ENCODE assay signal across 18 cellular contexts in the genomic region with DNA sequence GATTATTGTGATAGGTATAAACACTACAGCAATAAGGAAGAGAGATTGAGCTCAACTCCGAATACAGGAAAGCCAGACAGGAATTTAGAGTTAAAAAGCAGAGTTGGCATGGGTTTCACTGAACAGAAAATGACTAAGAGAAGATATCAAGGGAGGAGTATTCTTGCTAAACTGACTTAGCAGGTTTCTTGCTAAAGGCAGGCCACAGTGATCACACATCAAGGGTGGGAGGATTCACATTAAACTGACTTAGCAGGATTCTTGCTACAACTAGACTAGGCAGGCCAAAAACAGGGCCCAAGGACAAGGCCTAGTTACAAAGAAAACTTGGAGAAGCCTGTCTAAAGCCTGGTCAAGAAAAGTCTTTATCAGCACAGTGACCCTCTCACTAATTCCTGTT.
DNase-seq lines count a peak whose midpoint lies in the region; ATAC-seq and TF ChIP-seq lines count a peak whose summit lies in the region.
"Had no signal": no experiment of that assay in that cellular context is flagged by ENCODE, and none has a peak within 500 bp of the region (broad histone marks: within the 10 kb centered on the region; RNA-seq: fewer than 3 reads in every experiment).

No MANE protein-coding gene starts in this region.

- WGBS in mesenchymal stem cell: 63% methylated on average over 1 of the region's 1 CpG
- 0% methylated on average over 1 of the region's 1 CpG for WGBS in SK-N-SH (ENCODE audit: low lambda C conversion rate)

- H3K4me3 ChIP-seq in PC-3 (ENCODE audit: low read length) (no peak overlapping the region), mesenchymal stem cell (ENCODE audit: insufficient read depth in 1 of 2, low read depth in 1 of 2, low read length in 2 of 2) (no peak overlapping the region), SK-N-SH (ENCODE audit: low read depth in 2 of 2, low read length in 1 of 2) (no peak overlapping the region)
- H3K4me3 ChIP-seq: A549 had no signal

- peak overlapping the region; percentile 25 for H2BK5ac ChIP-seq in mesenchymal stem cell (ENCODE audit: low read depth, low read length, poor library complexity, severe bottlenecking)

- H3F3A ChIP-seq in PC-3 (ENCODE audit: low read length, unreplicated experiment) (no peaks in the 10 kb centered on the region), SK-N-SH (replicated peaks; ENCODE audit: insufficient read depth) (no peaks in the 10 kb centered on the region)

- H3K9me2 ChIP-seq in PC-3 (replicated peaks; ENCODE audit: low read length) (no peaks in the 10 kb centered on the region), SK-N-SH (no peaks in the 10 kb centered on the region)

- H3K23ac ChIP-seq in mesenchymal stem cell (ENCODE audit: low read length in 2 of 2): no peak overlapping the region

- no peaks in the 10 kb centered on the region for H3K79me1 ChIP-seq in mesenchymal stem cell (replicated peaks; ENCODE audit: low read length, poor library complexity, severe bottlenecking)

- no peak for TF ChIP-seq RAD21 in SK-N-SH (IDR thresholded peaks at IDR 0.05; ENCODE audit: low read length)

- H3K27ac ChIP-seq in PC-3 (ENCODE audit: low read length) (no peak overlapping the region), epithelial cell of prostate (peak overlapping the region; percentile 31), mesenchymal stem cell (ENCODE audit: low read length, poor library complexity, severe bottlenecking) (no peak overlapping the region), SK-N-SH (ENCODE audit: low read depth in 2 of 2, low read length in 1 of 2) (no peak overlapping the region)
- H3K27ac ChIP-seq: A549 had no signal

- H4K91ac ChIP-seq in mesenchymal stem cell (ENCODE audit: low read length): no peak overlapping the region

- POLR2A ChIA-PET in PC-3 (lab: Charles Lee; ENCODE audit: unreplicated experiment): no interaction called here
- POLR2A ChIA-PET in SK-N-SH (lab: Yijun Ruan, JAX): no interaction called here

- H3K4me2 ChIP-seq in PC-3 (ENCODE audit: low read length) (no peak overlapping the region), mesenchymal stem cell (ENCODE audit: low read length, poor library complexity, severe bottlenecking) (no peak overlapping the region), SK-N-SH (no peak overlapping the region)
- H3K4me2 ChIP-seq: A549 had no signal

- TF ChIP-seq CTCF in PC-3 (conservative IDR thresholded peaks at IDR 0.05; ENCODE audit: low read depth, low read length): no peak
- no peak for TF ChIP-seq CTCF in SK-N-SH (IDR thresholded peaks at IDR 0.05)

- H3K79me2 ChIP-seq in PC-3 (ENCODE audit: low read length) (no peaks in the 10 kb centered on the region), SK-N-SH (ENCODE audit: insufficient read depth) (no peaks in the 10 kb centered on the region)

- no peaks in the 10 kb centered on the region for H3K4me1 ChIP-seq in PC-3 (ENCODE audit: insufficient read depth, low read length)
- no peaks in the 10 kb centered on the region for H3K4me1 ChIP-seq in mesenchymal stem cell (ENCODE audit: control insufficient read depth, insufficient read depth, low read depth, low read length)
- no peaks in the 10 kb centered on the region for H3K4me1 ChIP-seq in SK-N-SH (ENCODE audit: control insufficient read depth in 1 of 2, insufficient read depth in 2 of 2, low read depth in 1 of 2, low read length in 1 of 2)
- H3K4me1 ChIP-seq: A549 had no signal

- no peak overlapping the region for H2BK120ac ChIP-seq in mesenchymal stem cell (ENCODE audit: low read depth, low read length)

- CTCF ChIA-PET in PC-3 (lab: Charles Lee) (no interaction called here), SK-N-SH (lab: Yijun Ruan, JAX) (no interaction called here)

- H4K20me1 ChIP-seq in PC-3 (ENCODE audit: low read length): no peaks in the 10 kb centered on the region
- H4K20me1 ChIP-seq in SK-N-SH (ENCODE audit: insufficient read depth): no peaks in the 10 kb centered on the region

- H2AFZ ChIP-seq in PC-3 (ENCODE audit: low read length): no peak overlapping the region
- no peak overlapping the region for H2AFZ ChIP-seq in mesenchymal stem cell (ENCODE audit: low read depth, low read length)
- H2AFZ ChIP-seq in SK-N-SH (ENCODE audit: low read depth): no peak overlapping the region

- H3K9ac ChIP-seq in PC-3 (ENCODE audit: low read length) (no peak overlapping the region), mesenchymal stem cell (ENCODE audit: low read length) (no peak overlapping the region), SK-N-SH (no peak overlapping the region)

- H3K27me3 ChIP-seq in PC-3 (ENCODE audit: low read length): no peaks in the 10 kb centered on the region
- H3K27me3 ChIP-seq in mesenchymal stem cell (ENCODE audit: control insufficient read depth in 1 of 2, insufficient read depth in 1 of 2, low read length in 2 of 2): no peaks in the 10 kb centered on the region
- no peaks in the 10 kb centered on the region; the same call in 1 of the 2 replicates for H3K27me3 ChIP-seq in SK-N-SH (ENCODE audit: insufficient read depth)

- H3K36me3 ChIP-seq in PC-3 (ENCODE audit: low read depth, low read length): no peaks in the 10 kb centered on the region
- H3K36me3 ChIP-seq in mesenchymal stem cell (ENCODE audit: control insufficient read depth in 1 of 2, insufficient read depth in 2 of 2, low read depth in 1 of 2, low read length in 2 of 2): no peaks in the 10 kb centered on the region
- H3K36me3 ChIP-seq in SK-N-SH (replicated peaks in 1 of 2; ENCODE audit: control insufficient read depth in 1 of 2, insufficient read depth in 2 of 2, low read length in 1 of 2): no peaks in the 10 kb centered on the region

- intact Hi-C loops in PC-3 (cut with micrococcal nuclease): no loop called here

- H2BK12ac ChIP-seq in mesenchymal stem cell (ENCODE audit: low read length in 2 of 2): no peak overlapping the region

- no peak for TF ChIP-seq EP300 in SK-N-SH (IDR thresholded peaks at IDR 0.05; ENCODE audit: borderline replicate concordance in 1 of 2, low read depth in 1 of 2, low read length in 1 of 2)

- H3K18ac ChIP-seq in mesenchymal stem cell (ENCODE audit: low read depth in 1 of 2, low read length in 2 of 2): no peak overlapping the region

- no peak overlapping the region for H3K14ac ChIP-seq in mesenchymal stem cell (ENCODE audit: low read length in 2 of 2)

- DNase-seq in ELF-1 (ENCODE audit: low read depth, low spot score): peak; percentile 13
- DNase-seq in PC-3: peak; percentile 3
- DNase-seq in epithelial cell of prostate (ENCODE audit: low read depth, low spot score): peak; percentile 34
- DNase-seq in mesenchymal stem cell: no peak
- no peak for DNase-seq in NCI-H1092 (lab: John Stamatoyannopoulos, UW)
- DNase-seq in SK-N-SH: no peak
- DNase-seq in T-helper 9 cell: no peak
- DNase-seq: C1 segment of cervical spinal cord; IMR-90; Kasumi-1; NCI-H1105 treated with DMSO at 0.1 percent for 48 hours; NCI-H187; NCI-H345; NCI-H69; NK-92 treated with Interleukin-12 subunit alpha and Interleukin-12 subunit beta, amount 100 ng/mL, for 24 hours; RPMI8226 had no signal

- no peak overlapping the region for H2AK5ac ChIP-seq in mesenchymal stem cell (ENCODE audit: low read length, severe bottlenecking)

- no TSS peak for BruUV-seq in PC-3 (replicated peaks; lab: Mats Ljungman, UMichigan)

- H3K9me3 ChIP-seq in PC-3 (ENCODE audit: low read length) (no peaks in the 10 kb centered on the region), mesenchymal stem cell (ENCODE audit: control insufficient read depth, low read length) (no peaks in the 10 kb centered on the region), SK-N-SH (0 out of 2 replicates have a peak, but pooled peaks cover 5% of the 10 kb centered on the region)
- H3K9me3 ChIP-seq: A549 had no signal

- H4K8ac ChIP-seq in mesenchymal stem cell (ENCODE audit: low read length): no peak overlapping the region

- ATAC-seq in PC-3 (no peak), GM19328 (IDR thresholded peaks at IDR 0.05; ENCODE audit: unreplicated experiment) (no peak)
- ATAC-seq: A549 had no signal

- no peak overlapping the region for H3K4ac ChIP-seq in mesenchymal stem cell (ENCODE audit: low read depth in 1 of 2, low read length in 2 of 2)

- H2BK15ac ChIP-seq in mesenchymal stem cell (ENCODE audit: low read depth, poor library complexity, severe bottlenecking): no peak overlapping the region

TF ChIP-seq in SK-N-SH, 30 proteins besides CTCF, POLR2A, EP300 and RAD21 (continues in another document):
- no peak for TF ChIP-seq SMC3 (IDR thresholded peaks at IDR 0.05; ENCODE audit: low read depth, low read length)
- no peak for TF ChIP-seq GATA2 (CRISPR knock-in tag; IDR thresholded peaks at IDR 0.05)
- TF ChIP-seq, protein P1, sequence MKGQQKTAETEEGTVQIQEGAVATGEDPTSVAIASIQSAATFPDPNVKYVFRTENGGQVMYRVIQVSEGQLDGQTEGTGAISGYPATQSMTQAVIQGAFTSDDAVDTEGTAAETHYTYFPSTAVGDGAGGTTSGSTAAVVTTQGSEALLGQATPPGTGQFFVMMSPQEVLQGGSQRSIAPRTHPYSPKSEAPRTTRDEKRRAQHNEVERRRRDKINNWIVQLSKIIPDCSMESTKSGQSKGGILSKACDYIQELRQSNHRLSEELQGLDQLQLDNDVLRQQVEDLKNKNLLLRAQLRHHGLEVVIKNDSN (IDR thresholded peaks at IDR 0.05; ENCODE audit: borderline replicate concordance, low read depth): no peak
- TF ChIP-seq, protein P2, sequence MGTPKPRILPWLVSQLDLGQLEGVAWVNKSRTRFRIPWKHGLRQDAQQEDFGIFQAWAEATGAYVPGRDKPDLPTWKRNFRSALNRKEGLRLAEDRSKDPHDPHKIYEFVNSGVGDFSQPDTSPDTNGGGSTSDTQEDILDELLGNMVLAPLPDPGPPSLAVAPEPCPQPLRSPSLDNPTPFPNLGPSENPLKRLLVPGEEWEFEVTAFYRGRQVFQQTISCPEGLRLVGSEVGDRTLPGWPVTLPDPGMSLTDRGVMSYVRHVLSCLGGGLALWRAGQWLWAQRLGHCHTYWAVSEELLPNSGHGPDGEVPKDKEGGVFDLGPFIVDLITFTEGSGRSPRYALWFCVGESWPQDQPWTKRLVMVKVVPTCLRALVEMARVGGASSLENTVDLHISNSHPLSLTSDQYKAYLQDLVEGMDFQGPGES (IDR thresholded peaks at IDR 0.05; ENCODE audit: low read depth, low read length): no peak
- no peak for TF ChIP-seq FOXJ3 (CRISPR knock-in tag; IDR thresholded peaks at IDR 0.05)
- no peak for TF ChIP-seq TAF1 (IDR thresholded peaks at IDR 0.05; ENCODE audit: borderline replicate concordance, low read depth, low read length)
- no peak for TF ChIP-seq MEF2A (IDR thresholded peaks at IDR 0.05; ENCODE audit: borderline replicate concordance, low read depth)
- no peak for TF ChIP-seq NRF1 (IDR thresholded peaks at IDR 0.05; ENCODE audit: low read depth, low read length)

Comparison
In these comparisons a context has a peak if more than half of its experiments do, and no peak if none do; other contexts are left out.
1. DNase-seq: peak in ELF-1 (single experiment), PC-3 (single experiment) and epithelial cell of prostate (single experiment); none in mesenchymal stem cell (single experiment), NCI-H1092 (single experiment), SK-N-SH (single experiment) and T-helper 9 cell (single experiment).